ENCODE assay signal across 2 cellular contexts in the genomic region with DNA sequence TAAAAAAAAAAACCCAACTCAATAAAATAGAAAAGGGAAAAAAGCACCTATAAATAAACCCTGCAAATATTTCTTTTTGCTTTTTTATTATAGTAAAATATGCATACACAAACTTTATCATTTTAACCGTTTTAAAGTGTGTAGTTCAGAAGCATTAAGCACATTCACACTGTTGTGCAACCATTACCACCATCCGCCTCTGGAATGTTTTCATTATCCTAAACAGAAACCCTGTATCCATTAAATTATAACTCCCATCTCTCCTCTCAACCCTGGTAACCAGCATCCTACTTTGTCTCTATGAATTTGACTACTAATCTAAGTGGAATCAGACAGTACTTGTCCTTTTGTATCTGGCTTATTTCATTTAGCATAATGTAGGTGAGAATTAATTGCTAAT.
TF ChIP-seq lines count a peak whose summit lies in the region.

No MANE protein-coding gene starts in this region.

TF ChIP-seq in A549, 52 proteins besides CTCF, POLR2A, EP300 and RAD21:
- TF ChIP-seq RCOR1 (IDR thresholded peaks at IDR 0.05; ENCODE audit: low read depth, low read length) (no peak), RFX5 (IDR thresholded peaks at IDR 0.05) (no peak), RARB (CRISPR knock-in tag; IDR thresholded peaks at IDR 0.05) (no peak), FOSL2 (IDR thresholded peaks at IDR 0.05) (no peak), FOSL2 (CRISPR knock-in tag; IDR thresholded peaks at IDR 0.05) (no peak), TFCP2L1 (CRISPR knock-in tag; IDR thresholded peaks at IDR 0.05) (no peak), ZNF302 (CRISPR knock-in tag; IDR thresholded peaks at IDR 0.05) (no peak), HOXA7 (CRISPR knock-in tag; IDR thresholded peaks at IDR 0.05) (no peak), SMC3 (IDR thresholded peaks at IDR 0.05) (no peak), MYC (IDR thresholded peaks at IDR 0.05; ENCODE audit: borderline replicate concordance, low read length) (no peak), NFE2L2 (conservative IDR thresholded peaks at IDR 0.05; ENCODE audit: low read length) (no peak), KDM1A (IDR thresholded peaks at IDR 0.05; ENCODE audit: low read depth) (no peak), HOXB5 (CRISPR knock-in tag; IDR thresholded peaks at IDR 0.05) (no peak), RNF2 (IDR thresholded peaks at IDR 0.05; ENCODE audit: borderline replicate concordance, low read depth) (no peak), EHF (CRISPR knock-in tag; IDR thresholded peaks at IDR 0.05) (no peak), SREBF2 (IDR thresholded peaks at IDR 0.05) (no peak), CHD2 (IDR thresholded peaks at IDR 0.05; ENCODE audit: low read length, partially characterized antibody) (no peak)
- TF ChIP-seq, protein P1, sequence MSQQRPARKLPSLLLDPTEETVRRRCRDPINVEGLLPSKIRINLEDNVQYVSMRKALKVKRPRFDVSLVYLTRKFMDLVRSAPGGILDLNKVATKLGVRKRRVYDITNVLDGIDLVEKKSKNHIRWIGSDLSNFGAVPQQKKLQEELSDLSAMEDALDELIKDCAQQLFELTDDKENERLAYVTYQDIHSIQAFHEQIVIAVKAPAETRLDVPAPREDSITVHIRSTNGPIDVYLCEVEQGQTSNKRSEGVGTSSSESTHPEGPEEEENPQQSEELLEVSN (IDR thresholded peaks at IDR 0.05; ENCODE audit: borderline replicate concordance, low read depth): no peak
- TF ChIP-seq, protein P2, sequence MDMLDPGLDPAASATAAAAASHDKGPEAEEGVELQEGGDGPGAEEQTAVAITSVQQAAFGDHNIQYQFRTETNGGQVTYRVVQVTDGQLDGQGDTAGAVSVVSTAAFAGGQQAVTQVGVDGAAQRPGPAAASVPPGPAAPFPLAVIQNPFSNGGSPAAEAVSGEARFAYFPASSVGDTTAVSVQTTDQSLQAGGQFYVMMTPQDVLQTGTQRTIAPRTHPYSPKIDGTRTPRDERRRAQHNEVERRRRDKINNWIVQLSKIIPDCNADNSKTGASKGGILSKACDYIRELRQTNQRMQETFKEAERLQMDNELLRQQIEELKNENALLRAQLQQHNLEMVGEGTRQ (IDR thresholded peaks at IDR 0.05): no peak
- TF ChIP-seq, protein P3, sequence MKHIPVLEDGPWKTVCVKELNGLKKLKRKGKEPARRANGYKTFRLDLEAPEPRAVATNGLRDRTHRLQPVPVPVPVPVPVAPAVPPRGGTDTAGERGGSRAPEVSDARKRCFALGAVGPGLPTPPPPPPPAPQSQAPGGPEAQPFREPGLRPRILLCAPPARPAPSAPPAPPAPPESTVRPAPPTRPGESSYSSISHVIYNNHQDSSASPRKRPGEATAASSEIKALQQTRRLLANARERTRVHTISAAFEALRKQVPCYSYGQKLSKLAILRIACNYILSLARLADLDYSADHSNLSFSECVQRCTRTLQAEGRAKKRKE (CRISPR knock-in tag; IDR thresholded peaks at IDR 0.05; ENCODE audit: low read depth): no peak

TF ChIP-seq in IMR-90, 13 proteins besides CTCF, POLR2A, EP300 and RAD21:
- TF ChIP-seq NFE2L2 (IDR thresholded peaks at IDR 0.05; ENCODE audit: low read depth, low read length): no peak
- TF ChIP-seq CEBPB (IDR thresholded peaks at IDR 0.05; ENCODE audit: low read depth, low read length): peak; percentile 91
TF ChIP-seq in IMR-90: peak in this region for 1.
